In the genomic region with DNA sequence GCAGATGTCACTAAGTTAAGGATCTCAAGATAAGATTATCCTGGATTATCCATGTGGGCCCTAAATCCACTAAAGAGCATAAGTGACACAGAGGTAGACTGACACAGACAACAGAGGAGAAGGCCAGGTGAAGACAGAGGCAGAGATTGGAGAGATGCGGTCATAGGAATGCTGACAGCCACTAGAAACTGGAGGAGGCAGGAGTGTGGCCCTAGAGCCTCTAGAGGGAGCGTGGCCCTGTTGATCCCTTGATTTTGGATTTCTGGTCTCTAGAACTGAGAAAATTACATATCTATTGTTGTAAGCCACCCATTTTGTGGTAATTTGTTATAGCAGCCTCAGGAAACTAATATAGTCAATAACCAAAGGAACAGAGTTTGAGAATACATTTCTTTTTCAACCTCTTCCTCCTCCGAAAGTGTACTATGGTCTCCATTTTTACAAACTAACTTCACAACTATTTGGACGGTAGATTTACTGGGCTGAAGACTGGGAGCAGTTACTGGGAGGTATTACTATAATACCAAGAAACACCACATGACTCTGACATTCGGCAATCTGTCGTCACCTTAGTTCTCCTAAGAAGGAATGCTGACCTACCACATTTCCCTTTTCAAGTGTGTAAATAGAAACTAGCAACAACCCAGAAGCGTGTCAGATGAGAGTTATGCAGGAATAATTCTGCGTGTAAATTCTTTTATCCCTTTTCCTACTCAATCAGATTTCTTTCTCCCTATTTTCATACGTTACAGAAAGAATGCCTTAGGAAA, we compare ENCODE assay signal across 17 cellular contexts.
DNase-seq lines count a peak whose midpoint lies in the region; ATAC-seq and TF ChIP-seq lines count a peak whose summit lies in the region.
"Had no signal": no experiment of that assay in that cellular context is flagged by ENCODE, and none has a peak within 500 bp of the region (broad histone marks: within the 10 kb centered on the region; RNA-seq: fewer than 3 reads in every experiment).

No MANE protein-coding gene starts in this region.

- H3K4me1 Mint-ChIP-seq in GM23338, result peaks cover 6% of the 10 kb centered on the region
- H3K4me1 Mint-ChIP-seq in CD8-positive, alpha-beta T cell (ENCODE audit: low read depth), result no peaks in the 10 kb centered on the region
- H3K4me1 Mint-ChIP-seq: IgD-negative memory B cell had no signal

- no peaks in the 10 kb centered on the region for H3F3A ChIP-seq in GM23338 (replicated peaks; ENCODE audit: low read depth)

- H3K27ac Mint-ChIP-seq in GM23338, result no peak overlapping the region
- H3K27ac Mint-ChIP-seq in CD8-positive, alpha-beta T cell, result no peak overlapping the region
- H3K27ac Mint-ChIP-seq: IgD-negative memory B cell; T-helper 1 cell treated with Interleukin-12 subunit alpha and Interleukin-12 subunit beta and Interleukin-4 antibody, amounts not matched to agents 30 μg/mL and 1 μg/mL, for 36 hours had no signal

- H3K27me3 ChIP-seq in GM23338 (ENCODE audit: insufficient read depth), result no peaks in the 10 kb centered on the region
- H3K27me3 ChIP-seq in lower lobe of right lung (ENCODE audit: low read depth), result no peaks in the 10 kb centered on the region
- H3K27me3 ChIP-seq in CD8-positive, alpha-beta T cell (ENCODE audit: insufficient read depth, low read length), result no peaks in the 10 kb centered on the region
- H3K27me3 ChIP-seq: BLaER1, Peyer's patch had no signal

- H3K36me3 ChIP-seq in GM23338 (ENCODE audit: insufficient read depth), result no peaks in the 10 kb centered on the region
- no peaks in the 10 kb centered on the region for H3K36me3 ChIP-seq in lower lobe of right lung
- H3K36me3 ChIP-seq in CD8-positive, alpha-beta T cell (ENCODE audit: insufficient read depth, low read length), result no peaks in the 10 kb centered on the region
- H3K36me3 ChIP-seq: BLaER1, Peyer's patch had no signal

- H4K20me1 ChIP-seq in GM23338 (replicated peaks; ENCODE audit: insufficient read depth), result no peaks in the 10 kb centered on the region
- H4K20me1 ChIP-seq: BLaER1 had no signal

- peaks cover 2% of the 10 kb centered on the region; the same call in 1 of the 3 replicates for H3K9me3 Mint-ChIP-seq in GM23338
- H3K9me3 Mint-ChIP-seq in CD8-positive, alpha-beta T cell, result no peaks in the 10 kb centered on the region

- H3K4me3 ChIP-seq in GM23338, result no peak overlapping the region
- H3K4me3 ChIP-seq in epithelial cell of esophagus (ENCODE audit: low read length), result no peak overlapping the region
- no peak overlapping the region for H3K4me3 ChIP-seq in lower lobe of right lung
- no peak overlapping the region for H3K4me3 ChIP-seq in CD8-positive, alpha-beta T cell (ENCODE audit: low read depth, low read length)
- H3K4me3 ChIP-seq: BLaER1, Peyer's patch had no signal

- 0 out of 2 replicates have a peak, but pooled peaks cover 5% of the 10 kb centered on the region for H3K9me2 ChIP-seq in GM23338 (ENCODE audit: insufficient read depth)

- H3K79me2 ChIP-seq in GM23338 (replicated peaks; ENCODE audit: insufficient read depth), result no peaks in the 10 kb centered on the region

- no peaks in the 10 kb centered on the region for H3K9me3 ChIP-seq in lower lobe of right lung
- H3K9me3 ChIP-seq in CD8-positive, alpha-beta T cell (ENCODE audit: low read length), result no peaks in the 10 kb centered on the region
- H3K9me3 ChIP-seq: BLaER1, Peyer's patch had no signal

- ATAC-seq in GM23338, result peak; percentile 72
- ATAC-seq in lower lobe of right lung, result peak; percentile 71 to 86
- no peak for ATAC-seq in HG03139 (IDR thresholded peaks at IDR 0.05; ENCODE audit: unreplicated experiment)
- ATAC-seq in GM21786 (IDR thresholded peaks at IDR 0.05; ENCODE audit: unreplicated experiment), result no peak
- no peak for ATAC-seq in CD8-positive, alpha-beta T cell
- no peak for ATAC-seq in GM21737 (IDR thresholded peaks at IDR 0.05; ENCODE audit: unreplicated experiment)

- no peak overlapping the region for H3K4me2 ChIP-seq in GM23338
- H3K4me2 ChIP-seq: BLaER1 had no signal

- no peak overlapping the region for H3K27ac ChIP-seq in GM23338 (ENCODE audit: low read depth)
- H3K27ac ChIP-seq in lower lobe of right lung, result no peak overlapping the region
- H3K27ac ChIP-seq in CD8-positive, alpha-beta T cell (ENCODE audit: low read depth, low read length), result no peak overlapping the region
- H3K27ac ChIP-seq: BLaER1, Peyer's patch had no signal

- CTCF ChIA-PET in CD8-positive, alpha-beta T cell (lab: Charles Lee), result no interaction called here

- H3K36me3 Mint-ChIP-seq in GM23338 (ENCODE audit: low read depth), result no peaks in the 10 kb centered on the region
- no peaks in the 10 kb centered on the region for H3K36me3 Mint-ChIP-seq in CD8-positive, alpha-beta T cell
- H3K36me3 Mint-ChIP-seq: IgD-negative memory B cell had no signal

- no peak overlapping the region for H2AFZ ChIP-seq in GM23338

- POLR2A ChIA-PET in CD8-positive, alpha-beta T cell (lab: Charles Lee), result no interaction called here

- H3K27me3 Mint-ChIP-seq in GM23338 (ENCODE audit: insufficient read depth, low read depth, poor library complexity), result no peaks in the 10 kb centered on the region
- no peaks in the 10 kb centered on the region for H3K27me3 Mint-ChIP-seq in CD8-positive, alpha-beta T cell (ENCODE audit: low read depth)
- H3K27me3 Mint-ChIP-seq: IgD-negative memory B cell had no signal

- intact Hi-C loops in lower lobe of right lung (cut with DNase I), result no loop called here
- intact Hi-C loops in CD8-positive, alpha-beta T cell (cut with DNase I, micrococcal nuclease), result no loop called here

- TF ChIP-seq CTCF in GM23338 (conservative IDR thresholded peaks at IDR 0.05; ENCODE audit: low read depth in 2 of 2) (peak; percentile 42 to 52), epithelial cell of esophagus (IDR thresholded peaks at IDR 0.05; ENCODE audit: insufficient read depth, low read depth, low read length, missing control alignments) (no peak), lower lobe of right lung (IDR thresholded peaks at IDR 0.05) (no peak)
- no peak for TF ChIP-seq CTCF in CD8-positive, alpha-beta T cell (IDR thresholded peaks at IDR 0.05)

- peaks cover 7% of the 10 kb centered on the region; the same call in 1 of the 2 replicates for H3K4me1 ChIP-seq in GM23338 (ENCODE audit: insufficient read depth)
- no peaks in the 10 kb centered on the region for H3K4me1 ChIP-seq in lower lobe of right lung
- H3K4me1 ChIP-seq in CD8-positive, alpha-beta T cell (ENCODE audit: insufficient read depth, low read length), result no peaks in the 10 kb centered on the region
- H3K4me1 ChIP-seq: BLaER1, Peyer's patch had no signal

- DNase-seq in GM23338 (ENCODE audit: low spot score) (peak; percentile 39), NCI-H82 treated with DMSO at 0.1 percent for 48 hours (lab: John Stamatoyannopoulos, UW; ENCODE audit: unreplicated experiment) (peak; percentile 88), epithelial cell of esophagus (ENCODE audit: low read depth) (peak; percentile 66), lower lobe of right lung (no peak)
- DNase-seq in CD8-positive, alpha-beta T cell, result no peak
- DNase-seq: DMS79 treated with DMSO at 0.1 percent for 48 hours, GDM1, NCI-H146, NCI-H446, Peyer's patch, Right ventricle myocardium superior had no signal

- H3K4me3 Mint-ChIP-seq in GM23338, result no peak overlapping the region
- H3K4me3 Mint-ChIP-seq in CD8-positive, alpha-beta T cell, result no peak overlapping the region
- H3K4me3 Mint-ChIP-seq: IgD-negative memory B cell; T-helper 1 cell treated with Interleukin-12 subunit alpha and Interleukin-12 subunit beta and Interleukin-4 antibody, amounts not matched to agents 30 μg/mL and 1 μg/mL, for 36 hours had no signal

TF ChIP-seq in GM23338, 12 proteins besides CTCF, POLR2A, EP300 and RAD21 (continues in another document):
- no peak for TF ChIP-seq POLR2AphosphoS5 (IDR thresholded peaks at IDR 0.05; ENCODE audit: low read depth)

Comparison
In these comparisons a context has a peak if more than half of its experiments do, and no peak if none do; other contexts are left out.
1. ATAC-seq: peak in GM23338 (single experiment) and lower lobe of right lung (2 of 2); none in HG03139 (single experiment), GM21786 (single experiment), CD8-positive, alpha-beta T cell (single experiment) and GM21737 (single experiment).
2. DNase-seq: peak in GM23338 (single experiment), NCI-H82 treated with DMSO at 0.1 percent for 48 hours (single experiment) and epithelial cell of esophagus (single experiment); none in lower lobe of right lung (single experiment) and CD8-positive, alpha-beta T cell (0 of 7).
3. CTCF ChIP-seq: peak in GM23338 (2 of 2); none in epithelial cell of esophagus (single experiment), lower lobe of right lung (single experiment) and CD8-positive, alpha-beta T cell (single experiment).